7 cellular contexts compared by ENCODE assay signal in the genomic region with DNA sequence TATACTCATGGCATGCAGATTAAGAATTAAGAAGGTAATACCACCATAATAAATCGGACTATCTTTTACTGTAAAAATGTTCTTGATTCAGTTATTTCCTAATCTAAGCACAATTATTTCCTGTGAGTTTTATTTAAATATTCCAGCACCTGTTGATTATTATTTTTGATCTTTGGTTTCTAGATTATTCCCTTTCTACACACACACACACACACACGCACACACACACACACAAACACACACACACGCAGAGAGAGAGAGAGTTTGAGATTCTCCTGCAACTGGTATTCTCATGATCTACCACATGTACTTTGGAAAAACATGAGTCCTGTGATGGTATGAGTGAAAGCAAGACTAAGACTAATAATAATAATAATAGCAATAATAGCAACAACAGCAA. TPM values are rescaled to one million over a fixed set of nuclear protein-coding genes. Genes with fewer than 3 reads are reported as not detected.
"Had no signal": no experiment of that assay in that cellular context is flagged by ENCODE, and none has a peak within 500 bp of the region (broad histone marks: within the 10 kb centered on the region; RNA-seq: fewer than 3 reads in every experiment).

No MANE protein-coding gene starts in this region.

- DNase-seq: GDM1, GF-D8 had no signal

- ATAC-seq: GM12878 had no signal

- H3K4me3 ChIP-seq: GM12878 had no signal

- FAIRE-seq: GM12878, GM12891, GM12892, GM19239 had no signal

RNA-seq across cellular contexts. Expression of a gene that starts 17.0 kb away (rescaled TPM):
- total RNA-seq: G401, GM12878 had no signal
